ENCODE assay signal across 1 cellular context in the genomic region with DNA sequence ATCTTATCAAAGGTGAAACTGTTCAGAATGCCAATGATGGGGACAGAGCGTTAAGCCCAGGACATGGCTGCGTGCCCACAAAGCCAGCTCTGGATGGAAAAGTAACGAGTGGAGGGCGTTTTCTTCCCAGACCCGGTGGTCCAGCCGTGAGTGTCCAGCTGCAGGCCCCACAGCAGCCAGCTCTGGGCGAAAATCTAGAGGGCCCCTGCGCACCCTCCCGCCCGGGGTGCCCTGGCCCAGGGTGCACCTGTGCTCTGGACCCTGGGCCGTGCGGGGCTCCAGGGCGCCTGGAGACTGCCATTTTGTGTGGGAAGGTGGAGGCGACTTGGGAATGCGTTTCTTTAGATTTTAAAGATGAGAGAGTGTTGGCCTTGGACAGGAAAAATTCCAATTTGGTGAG.
TF ChIP-seq lines count a peak whose summit lies in the region.

No MANE protein-coding gene starts in this region.

TF ChIP-seq in GM23338, 12 proteins besides CTCF, POLR2A, EP300 and RAD21 (continued from another document):
- TF ChIP-seq, protein P1, sequence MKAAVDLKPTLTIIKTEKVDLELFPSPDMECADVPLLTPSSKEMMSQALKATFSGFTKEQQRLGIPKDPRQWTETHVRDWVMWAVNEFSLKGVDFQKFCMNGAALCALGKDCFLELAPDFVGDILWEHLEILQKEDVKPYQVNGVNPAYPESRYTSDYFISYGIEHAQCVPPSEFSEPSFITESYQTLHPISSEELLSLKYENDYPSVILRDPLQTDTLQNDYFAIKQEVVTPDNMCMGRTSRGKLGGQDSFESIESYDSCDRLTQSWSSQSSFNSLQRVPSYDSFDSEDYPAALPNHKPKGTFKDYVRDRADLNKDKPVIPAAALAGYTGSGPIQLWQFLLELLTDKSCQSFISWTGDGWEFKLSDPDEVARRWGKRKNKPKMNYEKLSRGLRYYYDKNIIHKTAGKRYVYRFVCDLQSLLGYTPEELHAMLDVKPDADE (IDR thresholded peaks at IDR 0.05) = no peak
- TF ChIP-seq, protein P2, sequence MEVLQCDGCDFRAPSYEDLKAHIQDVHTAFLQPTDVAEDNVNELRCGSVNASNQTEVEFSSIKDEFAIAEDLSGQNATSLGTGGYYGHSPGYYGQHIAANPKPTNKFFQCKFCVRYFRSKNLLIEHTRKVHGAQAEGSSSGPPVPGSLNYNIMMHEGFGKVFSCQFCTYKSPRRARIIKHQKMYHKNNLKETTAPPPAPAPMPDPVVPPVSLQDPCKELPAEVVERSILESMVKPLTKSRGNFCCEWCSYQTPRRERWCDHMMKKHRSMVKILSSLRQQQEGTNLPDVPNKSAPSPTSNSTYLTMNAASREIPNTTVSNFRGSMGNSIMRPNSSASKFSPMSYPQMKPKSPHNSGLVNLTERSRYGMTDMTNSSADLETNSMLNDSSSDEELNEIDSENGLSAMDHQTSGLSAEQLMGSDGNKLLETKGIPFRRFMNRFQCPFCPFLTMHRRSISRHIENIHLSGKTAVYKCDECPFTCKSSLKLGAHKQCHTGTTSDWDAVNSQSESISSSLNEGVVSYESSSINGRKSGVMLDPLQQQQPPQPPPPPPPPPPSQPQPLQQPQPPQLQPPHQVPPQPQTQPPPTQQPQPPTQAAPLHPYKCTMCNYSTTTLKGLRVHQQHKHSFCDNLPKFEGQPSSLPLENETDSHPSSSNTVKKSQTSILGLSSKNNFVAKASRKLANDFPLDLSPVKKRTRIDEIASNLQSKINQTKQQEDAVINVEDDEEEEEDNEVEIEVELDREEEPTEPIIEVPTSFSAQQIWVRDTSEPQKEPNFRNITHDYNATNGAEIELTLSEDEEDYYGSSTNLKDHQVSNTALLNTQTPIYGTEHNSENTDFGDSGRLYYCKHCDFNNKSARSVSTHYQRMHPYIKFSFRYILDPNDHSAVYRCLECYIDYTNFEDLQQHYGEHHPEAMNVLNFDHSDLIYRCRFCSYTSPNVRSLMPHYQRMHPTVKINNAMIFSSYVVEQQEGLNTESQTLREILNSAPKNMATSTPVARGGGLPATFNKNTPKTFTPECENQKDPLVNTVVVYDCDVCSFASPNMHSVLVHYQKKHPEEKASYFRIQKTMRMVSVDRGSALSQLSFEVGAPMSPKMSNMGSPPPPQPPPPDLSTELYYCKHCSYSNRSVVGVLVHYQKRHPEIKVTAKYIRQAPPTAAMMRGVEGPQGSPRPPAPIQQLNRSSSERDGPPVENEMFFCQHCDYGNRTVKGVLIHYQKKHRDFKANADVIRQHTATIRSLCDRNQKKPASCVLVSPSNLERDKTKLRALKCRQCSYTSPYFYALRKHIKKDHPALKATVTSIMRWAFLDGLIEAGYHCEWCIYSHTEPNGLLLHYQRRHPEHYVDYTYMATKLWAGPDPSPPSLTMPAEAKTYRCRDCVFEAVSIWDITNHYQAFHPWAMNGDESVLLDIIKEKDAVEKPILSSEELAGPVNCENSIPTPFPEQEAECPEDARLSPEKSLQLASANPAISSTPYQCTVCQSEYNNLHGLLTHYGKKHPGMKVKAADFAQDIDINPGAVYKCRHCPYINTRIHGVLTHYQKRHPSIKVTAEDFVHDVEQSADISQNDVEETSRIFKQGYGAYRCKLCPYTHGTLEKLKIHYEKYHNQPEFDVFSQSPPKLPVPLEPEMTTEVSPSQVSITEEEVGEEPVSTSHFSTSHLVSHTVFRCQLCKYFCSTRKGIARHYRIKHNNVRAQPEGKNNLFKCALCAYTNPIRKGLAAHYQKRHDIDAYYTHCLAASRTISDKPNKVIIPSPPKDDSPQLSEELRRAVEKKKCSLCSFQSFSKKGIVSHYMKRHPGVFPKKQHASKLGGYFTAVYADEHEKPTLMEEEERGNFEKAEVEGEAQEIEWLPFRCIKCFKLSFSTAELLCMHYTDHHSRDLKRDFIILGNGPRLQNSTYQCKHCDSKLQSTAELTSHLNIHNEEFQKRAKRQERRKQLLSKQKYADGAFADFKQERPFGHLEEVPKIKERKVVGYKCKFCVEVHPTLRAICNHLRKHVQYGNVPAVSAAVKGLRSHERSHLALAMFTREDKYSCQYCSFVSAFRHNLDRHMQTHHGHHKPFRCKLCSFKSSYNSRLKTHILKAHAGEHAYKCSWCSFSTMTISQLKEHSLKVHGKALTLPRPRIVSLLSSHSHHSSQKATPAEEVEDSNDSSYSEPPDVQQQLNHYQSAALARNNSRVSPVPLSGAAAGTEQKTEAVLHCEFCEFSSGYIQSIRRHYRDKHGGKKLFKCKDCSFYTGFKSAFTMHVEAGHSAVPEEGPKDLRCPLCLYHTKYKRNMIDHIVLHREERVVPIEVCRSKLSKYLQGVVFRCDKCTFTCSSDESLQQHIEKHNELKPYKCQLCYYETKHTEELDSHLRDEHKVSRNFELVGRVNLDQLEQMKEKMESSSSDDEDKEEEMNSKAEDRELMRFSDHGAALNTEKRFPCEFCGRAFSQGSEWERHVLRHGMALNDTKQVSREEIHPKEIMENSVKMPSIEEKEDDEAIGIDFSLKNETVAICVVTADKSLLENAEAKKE (CRISPR knock-in tag; IDR thresholded peaks at IDR 0.05) = no peak
TF ChIP-seq in GM23338: peak in this region for 0.
